ENCODE assay signal across 15 cellular contexts in genomic region chr2:186325827-186326535, GRCh38.
DNase-seq lines count a peak whose midpoint lies in the region; ATAC-seq and TF ChIP-seq lines count a peak whose summit lies in the region.
"Had no signal": no experiment of that assay in that cellular context is flagged by ENCODE, and none has a peak within 500 bp of the region (broad histone marks: within the 10 kb centered on the region; RNA-seq: fewer than 3 reads in every experiment).

No MANE protein-coding gene starts in this region.

- no TSS peak for BruUV-seq in PC-3 (replicated peaks; lab: Mats Ljungman, UMichigan)

- H3K4me1 Mint-ChIP-seq in endodermal cell (peaks cover 3% of the 10 kb centered on the region), memory B cell (peaks cover 4% of the 10 kb centered on the region), type B pancreatic cell (ENCODE audit: unreplicated experiment) (peaks cover 9% of the 10 kb centered on the region)
- H3K4me1 Mint-ChIP-seq in activated naive CD8-positive, alpha-beta T cell treated with anti-CD3 and anti-CD28 coated beads, Interleukin-2, amount 50 U/mL, for 24 hours, result no peaks in the 10 kb centered on the region

- TF ChIP-seq CTCF in PC-3 (conservative IDR thresholded peaks at IDR 0.05; ENCODE audit: low read depth, low read length) (no peak), endodermal cell (conservative IDR thresholded peaks at IDR 0.05) (no peak), type B pancreatic cell (conservative IDR thresholded peaks at IDR 0.05) (no peak)

- H3K9ac ChIP-seq in PC-3 (ENCODE audit: low read length) (no peak overlapping the region), endodermal cell (ENCODE audit: extremely low read depth, low read length, poor library complexity, severe bottlenecking) (no peak overlapping the region)

- H3K9me3 ChIP-seq in PC-3 (ENCODE audit: low read length), result no peaks in the 10 kb centered on the region
- no peaks in the 10 kb centered on the region for H3K9me3 ChIP-seq in endodermal cell (ENCODE audit: control insufficient read depth, low read length)
- no peaks in the 10 kb centered on the region for H3K9me3 ChIP-seq in aorta (ENCODE audit: control insufficient read depth, low read length)

- H3K4me2 ChIP-seq in PC-3 (ENCODE audit: low read length), result no peak overlapping the region

- ATAC-seq in PC-3 (no peak), memory B cell (ENCODE audit: low read depth) (no peak), aorta (ENCODE audit: low FRiP score) (no peak), GM18517 (IDR thresholded peaks at IDR 0.05; ENCODE audit: unreplicated experiment) (no peak)
- ATAC-seq in activated naive CD8-positive, alpha-beta T cell treated with anti-CD3 and anti-CD28 coated beads, Interleukin-2, amount 50 U/mL, for 24 hours, result no peak
- ATAC-seq: HCT116 had no signal

- intact Hi-C loops in PC-3 (cut with micrococcal nuclease) (no loop called here), aorta (cut with DNase I) (no loop called here)

- no peaks in the 10 kb centered on the region for H3F3A ChIP-seq in PC-3 (ENCODE audit: low read length, unreplicated experiment)

- H3K27ac ChIP-seq in PC-3 (ENCODE audit: low read length) (no peak overlapping the region), endodermal cell (ENCODE audit: low read depth, low read length) (no peak overlapping the region), aorta (ENCODE audit: low read depth in 1 of 2, low read length in 2 of 2) (no peak overlapping the region)

- POLR2A ChIA-PET in PC-3 (lab: Charles Lee; ENCODE audit: unreplicated experiment), result no interaction called here

- H3K27ac Mint-ChIP-seq in endodermal cell (peak overlapping the region; percentile 57), memory B cell (peak overlapping the region; percentile 18), type B pancreatic cell (peak overlapping the region; percentile 94)
- H3K27ac Mint-ChIP-seq in activated naive CD8-positive, alpha-beta T cell treated with anti-CD3 and anti-CD28 coated beads, Interleukin-2, amount 50 U/mL, for 24 hours, result no peak overlapping the region

- H3K4me3 ChIP-seq in PC-3 (ENCODE audit: low read length) (no peak overlapping the region), endodermal cell (ENCODE audit: low read length) (no peak overlapping the region), aorta (ENCODE audit: low read length in 2 of 2) (no peak overlapping the region)

- H3K36me3 Mint-ChIP-seq in endodermal cell (ENCODE audit: low read depth) (no peaks in the 10 kb centered on the region), memory B cell (peaks cover 11% of the 10 kb centered on the region), type B pancreatic cell (peaks cover 11% of the 10 kb centered on the region)
- H3K36me3 Mint-ChIP-seq in activated naive CD8-positive, alpha-beta T cell treated with anti-CD3 and anti-CD28 coated beads, Interleukin-2, amount 50 U/mL, for 24 hours (ENCODE audit: low read depth), result peaks cover 4% of the 10 kb centered on the region

- H3K4me1 ChIP-seq in PC-3 (ENCODE audit: insufficient read depth, low read length) (no peaks in the 10 kb centered on the region), endodermal cell (ENCODE audit: control insufficient read depth, insufficient read depth, low read length) (no peaks in the 10 kb centered on the region), aorta (ENCODE audit: control insufficient read depth in 1 of 2, insufficient read depth in 2 of 2, low read length in 2 of 2) (no peaks in the 10 kb centered on the region)

- CTCF ChIA-PET in PC-3 (lab: Charles Lee), result no interaction called here

- H3K27me3 Mint-ChIP-seq in endodermal cell (ENCODE audit: insufficient read depth) (no peaks in the 10 kb centered on the region), memory B cell (no peaks in the 10 kb centered on the region), type B pancreatic cell (no peaks in the 10 kb centered on the region)
- H3K27me3 Mint-ChIP-seq in activated naive CD8-positive, alpha-beta T cell treated with anti-CD3 and anti-CD28 coated beads, Interleukin-2, amount 50 U/mL, for 24 hours, result no peaks in the 10 kb centered on the region

- no peaks in the 10 kb centered on the region for H3K9me2 ChIP-seq in PC-3 (replicated peaks; ENCODE audit: low read length)

- 84 to 89% methylated on average over 1 to 2 of the region's 2 CpGs for WGBS in endodermal cell (ENCODE audit: insufficient coverage in 1 of 2, insufficient read length in 1 of 2), 2 experiments
- WGBS in aorta, 2 donors, result 90 to 94% methylated on average over 2 of the region's 2 CpGs

- H3K9me3 Mint-ChIP-seq in endodermal cell (peaks cover 9% of the 10 kb centered on the region), memory B cell (peaks cover 7% of the 10 kb centered on the region), type B pancreatic cell (peaks cover 10% of the 10 kb centered on the region)
- H3K9me3 Mint-ChIP-seq in activated naive CD8-positive, alpha-beta T cell treated with anti-CD3 and anti-CD28 coated beads, Interleukin-2, amount 50 U/mL, for 24 hours, result peaks cover 21% of the 10 kb centered on the region

- DNase-seq in PC-3 (peak; percentile 62), endodermal cell (no peak), memory B cell (ENCODE audit: low spot score in 2 of 2) (no peak), type B pancreatic cell (ENCODE audit: extremely low spot score, unreplicated experiment) (no peak), aorta (no peak)
- DNase-seq in activated naive CD8-positive, alpha-beta T cell treated with anti-CD3 and anti-CD28 coated beads, Interleukin-2, amount 50 U/mL, for 24 hours, result no peak
- DNase-seq: KBM-7, NCI-H1436, NCI-H2029, NCI-H2171 treated with DMSO at 0.1 percent for 48 hours, NCI-H446 treated with DMSO at 0.1 percent for 48 hours, NCI-H748 treated with DMSO at 0.1 percent for 48 hours, OCI-M1 had no signal

- H3K4me3 Mint-ChIP-seq in endodermal cell, result no peak overlapping the region
- no peak overlapping the region for H3K4me3 Mint-ChIP-seq in memory B cell
- peak overlapping the region; percentile 57 for H3K4me3 Mint-ChIP-seq in type B pancreatic cell
- H3K4me3 Mint-ChIP-seq in activated naive CD8-positive, alpha-beta T cell treated with anti-CD3 and anti-CD28 coated beads, Interleukin-2, amount 50 U/mL, for 24 hours, result no peak overlapping the region

- no peaks in the 10 kb centered on the region for H3K36me3 ChIP-seq in PC-3 (ENCODE audit: low read depth, low read length)
- no peaks in the 10 kb centered on the region for H3K36me3 ChIP-seq in endodermal cell (ENCODE audit: control insufficient read depth, insufficient read depth, low read length)
- peaks cover 0 to 2% of the 10 kb centered on the region in 2 donors for H3K36me3 ChIP-seq in aorta (ENCODE audit: control insufficient read depth in 1 of 2, insufficient read depth in 2 of 2, low read length in 1 of 2)

- H4K20me1 ChIP-seq in PC-3 (ENCODE audit: low read length), result no peaks in the 10 kb centered on the region

- H3K27me3 ChIP-seq in PC-3 (ENCODE audit: low read length), result no peaks in the 10 kb centered on the region
- no peaks in the 10 kb centered on the region for H3K27me3 ChIP-seq in endodermal cell (ENCODE audit: control insufficient read depth, insufficient read depth, low read length, poor library complexity, severe bottlenecking)
- no peaks in the 10 kb centered on the region for H3K27me3 ChIP-seq in aorta (ENCODE audit: control insufficient read depth in 1 of 2, insufficient read depth in 2 of 2, low read length in 1 of 2)

- no peaks in the 10 kb centered on the region for H3K79me2 ChIP-seq in PC-3 (ENCODE audit: low read length)

- no peak overlapping the region for H2AFZ ChIP-seq in PC-3 (ENCODE audit: low read length)
